ENCODE assay signal across 16 cellular contexts in the genomic region with DNA sequence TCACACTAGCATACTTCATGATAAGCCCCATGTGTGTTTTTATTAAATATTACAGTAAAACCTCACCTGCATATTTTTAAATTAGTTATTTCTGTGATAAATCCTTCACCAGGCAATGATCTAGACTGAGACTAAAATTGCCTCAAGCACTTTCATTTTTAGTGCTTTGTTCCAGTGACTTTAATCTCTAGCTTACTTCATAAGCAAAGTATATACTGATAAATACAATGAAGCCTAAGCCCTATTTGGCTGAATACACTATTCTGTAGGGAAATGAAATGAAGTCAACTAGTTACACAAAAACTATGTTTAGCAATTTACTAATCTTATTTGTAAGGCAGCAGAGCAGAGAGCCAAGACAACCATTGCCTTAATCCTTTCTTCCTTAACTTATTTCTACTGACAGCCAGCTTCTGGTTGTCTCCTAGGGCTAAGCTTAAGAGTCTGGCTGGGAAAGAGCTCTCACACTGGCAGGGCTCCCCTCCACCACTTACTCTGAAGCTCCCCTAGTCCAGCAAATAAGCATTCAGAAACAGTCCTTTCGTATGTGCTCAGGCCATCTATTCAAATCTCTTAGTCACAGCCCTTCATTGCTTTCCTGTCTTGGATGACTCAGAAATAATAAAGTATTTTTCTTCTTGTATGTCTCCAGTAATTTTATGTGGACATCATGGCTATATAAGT. TPM values are rescaled to one million over a fixed set of nuclear protein-coding genes. Genes with fewer than 3 reads are reported as not detected.
DNase-seq lines count a peak whose midpoint lies in the region; ATAC-seq and TF ChIP-seq lines count a peak whose summit lies in the region.
"Had no signal": no experiment of that assay in that cellular context is flagged by ENCODE, and none has a peak within 500 bp of the region (broad histone marks: within the 10 kb centered on the region; RNA-seq: fewer than 3 reads in every experiment).

No MANE protein-coding gene starts in this region.

- H3K27me3 ChIP-seq in adrenal gland = peaks cover 5% of the 10 kb centered on the region
- H3K27me3 ChIP-seq: right lobe of liver, SJSA1, tibial nerve had no signal

- TF ChIP-seq POLR2A in adrenal gland (IDR thresholded peaks at IDR 0.05) = no peak

- no peak for TF ChIP-seq CTCF in cardiac fibroblast (IDR thresholded peaks at IDR 0.05; ENCODE audit: low read depth, low read length)
- no peak for TF ChIP-seq CTCF in mesothelial cell of epicardium (IDR thresholded peaks at IDR 0.05; ENCODE audit: unreplicated experiment)
- TF ChIP-seq CTCF in adrenal gland (IDR thresholded peaks at IDR 0.05) = no peak

- no peaks in the 10 kb centered on the region for H3K36me3 ChIP-seq in adrenal gland (replicated peaks in 1 of 2)
- H3K36me3 ChIP-seq: right lobe of liver, SJSA1, tibial nerve had no signal

- 47 to 58% (median 52%) methylated on average over 1 of the region's 1 CpG for WGBS in adrenal gland, 4 donors

- no peak overlapping the region for H3K4me3 ChIP-seq in cardiac fibroblast (replicated peaks in 1 of 2; ENCODE audit: low read depth in 2 of 2, low read length in 2 of 2)
- H3K4me3 ChIP-seq in adrenal gland = no peak overlapping the region
- H3K4me3 ChIP-seq: mucosa of descending colon, right lobe of liver, SJSA1, tibial nerve had no signal

- H3K4me1 Mint-ChIP-seq in mesothelial cell of epicardium = peaks cover 36% of the 10 kb centered on the region

- H3K4me1 ChIP-seq in adrenal gland (replicated peaks in 1 of 2) = no peaks in the 10 kb centered on the region
- H3K4me1 ChIP-seq: right lobe of liver, tibial nerve had no signal

- intact Hi-C loops in adrenal gland (cut with DNase I) = no loop called here

- no peak for ATAC-seq in GM19328 (IDR thresholded peaks at IDR 0.05; ENCODE audit: unreplicated experiment)
- ATAC-seq: mucosa of descending colon, right lobe of liver had no signal

- peak overlapping the region; percentile 88 for H3K27ac Mint-ChIP-seq in mesothelial cell of epicardium

- peaks cover 7% of the 10 kb centered on the region for H3K9me3 Mint-ChIP-seq in mesothelial cell of epicardium
- H3K9me3 Mint-ChIP-seq: CD4-positive, CD25-positive, alpha-beta regulatory T cell had no signal

- peaks cover 5% of the 10 kb centered on the region for H3K36me3 Mint-ChIP-seq in mesothelial cell of epicardium
- H3K36me3 Mint-ChIP-seq: CD4-positive, CD25-positive, alpha-beta regulatory T cell had no signal

- no peak overlapping the region for H3K4me3 Mint-ChIP-seq in mesothelial cell of epicardium
- H3K4me3 Mint-ChIP-seq: CD4-positive, CD25-positive, alpha-beta regulatory T cell had no signal

- H3K27me3 Mint-ChIP-seq in mesothelial cell of epicardium (ENCODE audit: low read depth) = no peaks in the 10 kb centered on the region

- H3K9me3 ChIP-seq in adrenal gland (replicated peaks in 1 of 3) = no peaks in the 10 kb centered on the region
- H3K9me3 ChIP-seq: mucosa of descending colon, right lobe of liver, SJSA1, tibial nerve had no signal

- DNase-seq in AG08396 (ENCODE audit: low spot score) (peak; percentile 19), LHCN-M2 (ENCODE audit: low read depth) (peak; percentile 76), cardiac fibroblast (ENCODE audit: low read depth in 2 of 2) (peak; percentile 90 to 93), mesothelial cell of epicardium (ENCODE audit: low spot score in 2 of 2, unreplicated experiment in 2 of 2) (no peak), adrenal gland (no peak), NCI-H345 (lab: John Stamatoyannopoulos, UW) (no peak)
- no peak for DNase-seq in activated CD4-positive, alpha-beta T cell treated with anti-CD3 and anti-CD28 coated beads, Interleukin-2, amount 50 U/mL, for 4 hours
- DNase-seq: activated CD4-positive, CD25-positive, alpha-beta regulatory T cell; CD4-positive, CD25-positive, alpha-beta regulatory T cell; mucosa of descending colon; NCI-H446 treated with DMSO at 0.1 percent for 48 hours; right lobe of liver had no signal

- no peak overlapping the region for H3K27ac ChIP-seq in adrenal gland
- H3K27ac ChIP-seq: KMS-11, right lobe of liver, SJSA1, tibial nerve had no signal

RNA-seq across cellular contexts. Expression of a gene that starts 31.4 kb away (rescaled TPM):
- total RNA-seq in LHCN-M2 (2014; rRNA removed) (60.0 and 67.5 TPM in 2 replicates), mesothelial cell of epicardium (78.5 to 90.0 TPM (median 88.3 TPM) in 3 replicates), adrenal gland (10 to 100 TPM; 10.4 to 38.2 (median 23.5) TPM)
- polyA plus RNA-seq in LHCN-M2 (2012) = 11.7 TPM
- 10 to 100 TPM in 1 of 3 donors, 1 to 10 TPM in 2; 6.4 to 21.6 (median 7.1) TPM for polyA plus RNA-seq in adrenal gland

Comparison
In these comparisons a context has a peak if more than half of its experiments do, and no peak if none do; other contexts are left out.
1. DNase-seq: peak in AG08396 (single experiment), LHCN-M2 (single experiment) and cardiac fibroblast (2 of 2); none in mesothelial cell of epicardium (0 of 2), adrenal gland (0 of 7), activated CD4-positive, alpha-beta T cell treated with anti-CD3 and anti-CD28 coated beads, Interleukin-2, amount 50 U/mL, for 4 hours (0 of 2) and NCI-H345 (single experiment).